16 cellular contexts compared by ENCODE assay signal in genomic region chr9:16769291-16769690, GRCh38.
A peak's percentile ranks its signal among the peaks of the same experiment; 100 is the strongest.
DNase-seq lines count a peak whose midpoint lies in the region; ATAC-seq, FAIRE-seq and TF ChIP-seq lines count a peak whose summit lies in the region.
"Had no signal": no experiment of that assay in that cellular context is flagged by ENCODE, and none has a peak within 500 bp of the region (broad histone marks: within the 10 kb centered on the region; RNA-seq: fewer than 3 reads in every experiment).

No MANE protein-coding gene starts in this region.

- H4K20me1 ChIP-seq in H9 (ENCODE audit: control insufficient read depth, insufficient read depth, insufficient read length), result no peaks in the 10 kb centered on the region
- H4K20me1 ChIP-seq in GM12878 (ENCODE audit: control insufficient read depth, insufficient read depth), result no peaks in the 10 kb centered on the region

- no peak overlapping the region; a peak in 1 of 5 replicates for H3K4me3 Mint-ChIP-seq in H9
- H3K4me3 Mint-ChIP-seq in activated CD8-positive, alpha-beta memory T cell treated with anti-CD3 and anti-CD28 coated beads, Interleukin-2, amount 10 ng/mL, durations not matched to agents 7 days and 5 days, result no peak overlapping the region
- H3K4me3 Mint-ChIP-seq: CD4-positive, CD25-positive, alpha-beta regulatory T cell had no signal

- H3K79me2 ChIP-seq in H9 (ENCODE audit: insufficient read depth, low read length), result no peaks in the 10 kb centered on the region
- H3K79me2 ChIP-seq in GM12878 (ENCODE audit: control insufficient read depth, insufficient read depth, low read length), result no peaks in the 10 kb centered on the region

- no peaks in the 10 kb centered on the region for H3K27me3 Mint-ChIP-seq in H9 (ENCODE audit: low read depth)
- H3K27me3 Mint-ChIP-seq in activated CD8-positive, alpha-beta memory T cell treated with anti-CD3 and anti-CD28 coated beads, Interleukin-2, amount 10 ng/mL, durations not matched to agents 7 days and 5 days, result no peaks in the 10 kb centered on the region
- H3K27me3 Mint-ChIP-seq: CD4-positive, CD25-positive, alpha-beta regulatory T cell had no signal

- H3K4me2 ChIP-seq in H9 (ENCODE audit: insufficient read depth, insufficient read length, low read length) (no peak overlapping the region), GM12878 (ENCODE audit: control insufficient read depth, insufficient read depth) (no peak overlapping the region), neuronal stem cell (ENCODE audit: insufficient read depth, low read length, poor library complexity, severe bottlenecking) (no peak overlapping the region)
- H3K4me2 ChIP-seq: BLaER1 treated with 17β-estradiol and CSF1 and Interleukin-3, amounts not matched to agents 10 nM and 100 nM had no signal

- H3K79me1 ChIP-seq in H9 (ENCODE audit: insufficient read depth, low read depth, low read length, poor library complexity, severe bottlenecking) (no peaks in the 10 kb centered on the region), neuronal stem cell (ENCODE audit: low read depth, low read length) (no peaks in the 10 kb centered on the region)

- H3K4me3 ChIP-seq in GM12878 (no peak overlapping the region), iPS DF 6.9 (ENCODE audit: low read length) (no peak overlapping the region), neuronal stem cell (ENCODE audit: low read length in 2 of 2) (no peak overlapping the region)
- H3K4me3 ChIP-seq: BLaER1 treated with 17β-estradiol and CSF1 and Interleukin-3, amounts not matched to agents 10 nM and 100 nM had no signal

- H3K27me3 ChIP-seq in H9 (ENCODE audit: insufficient read depth, low read length) (no peaks in the 10 kb centered on the region), GM12878 (replicated peaks in 1 of 2; ENCODE audit: control insufficient read depth in 2 of 2, insufficient read depth in 2 of 2, low read length in 1 of 2) (no peaks in the 10 kb centered on the region), iPS DF 6.9 (ENCODE audit: control insufficient read depth, insufficient read depth, low read length) (no peaks in the 10 kb centered on the region), neuronal stem cell (ENCODE audit: control insufficient read depth in 3 of 3, insufficient read depth in 3 of 3, low read depth in 1 of 3, low read length in 3 of 3) (no peaks in the 10 kb centered on the region)
- H3K27me3 ChIP-seq: BLaER1 treated with 17β-estradiol and CSF1 and Interleukin-3, amounts not matched to agents 10 nM and 100 nM had no signal

- RAD21 ChIA-PET in GM12878 (lab: Charles Lee; ENCODE audit: unreplicated experiment), result no interaction called here

- no peaks in the 10 kb centered on the region for H3K9me3 ChIP-seq in H9 (ENCODE audit: control insufficient read depth, low read depth, low read length)
- H3K9me3 ChIP-seq in GM12878 (replicated peaks; ENCODE audit: control insufficient read depth, insufficient read depth, low read length), result no peaks in the 10 kb centered on the region
- no peaks in the 10 kb centered on the region for H3K9me3 ChIP-seq in iPS DF 6.9 (ENCODE audit: control insufficient read depth, insufficient read depth, low read length)
- no peaks in the 10 kb centered on the region for H3K9me3 ChIP-seq in neuronal stem cell (replicated peaks in 1 of 2; ENCODE audit: control insufficient read depth in 2 of 2, insufficient read depth in 1 of 2, low read depth in 1 of 2, low read length in 2 of 2)
- H3K9me3 ChIP-seq: BLaER1 treated with 17β-estradiol and CSF1 and Interleukin-3, amounts not matched to agents 10 nM and 100 nM had no signal

- H2BK5ac ChIP-seq in H9 (ENCODE audit: insufficient read length, low read length) (no peak overlapping the region), neuronal stem cell (ENCODE audit: low read length) (no peak overlapping the region)

- FAIRE-seq in GM12878 (lab: Jason Lieb, UNC), result no peak
- FAIRE-seq: GM12892, HTR-8/SVneo had no signal

- ATAC-seq in GM12878, result no peak
- ATAC-seq in sciatic nerve, result no peak
- ATAC-seq in HG03460 (IDR thresholded peaks at IDR 0.05; ENCODE audit: unreplicated experiment), result no peak
- ATAC-seq in activated CD8-positive, alpha-beta memory T cell treated with anti-CD3 and anti-CD28 coated beads, Interleukin-2, amount 10 ng/mL, durations not matched to agents 7 days and 5 days, result no peak

- H3K9ac ChIP-seq in H9 (ENCODE audit: extremely low read depth, insufficient read length, low read length) (no peak overlapping the region), GM12878 (ENCODE audit: control insufficient read depth, insufficient read depth, low read length) (no peak overlapping the region), neuronal stem cell (ENCODE audit: low read depth, low read length, poor library complexity) (no peak overlapping the region)
- H3K9ac ChIP-seq: BLaER1 treated with 17β-estradiol and CSF1 and Interleukin-3, amounts not matched to agents 10 nM and 100 nM had no signal

- H4K5ac ChIP-seq in H9 (ENCODE audit: insufficient read length, low read depth, low read length), result no peak overlapping the region

- no peaks in the 10 kb centered on the region for H3K36me3 ChIP-seq in GM12878 (ENCODE audit: control insufficient read depth in 2 of 2, insufficient read depth in 2 of 2, low read length in 1 of 2)
- H3K36me3 ChIP-seq in iPS DF 6.9 (ENCODE audit: control insufficient read depth, insufficient read depth, low read length), result no peaks in the 10 kb centered on the region
- H3K36me3 ChIP-seq in neuronal stem cell (replicated peaks in 1 of 2; ENCODE audit: control insufficient read depth in 2 of 2, insufficient read depth in 2 of 2, low read length in 2 of 2), result no peaks in the 10 kb centered on the region
- H3K36me3 ChIP-seq: BLaER1 treated with 17β-estradiol and CSF1 and Interleukin-3, amounts not matched to agents 10 nM and 100 nM had no signal

- H3K23ac ChIP-seq in H9 (ENCODE audit: insufficient read length, low read depth, low read length) (no peak overlapping the region), neuronal stem cell (ENCODE audit: low read depth, low read length, poor library complexity) (no peak overlapping the region)

- H3K4me1 ChIP-seq in H9 (ENCODE audit: insufficient read depth, low read length) (peaks cover 7% of the 10 kb centered on the region; the same call in 1 of the 2 replicates), GM12878 (ENCODE audit: control insufficient read depth, insufficient read depth, low read length) (no peaks in the 10 kb centered on the region), iPS DF 6.9 (ENCODE audit: control insufficient read depth, insufficient read depth, low read length) (peaks cover 7% of the 10 kb centered on the region), neuronal stem cell (ENCODE audit: control insufficient read depth in 2 of 2, insufficient read depth in 1 of 2, low read depth in 1 of 2, low read length in 2 of 2) (peaks cover 0 to 11% of the 10 kb centered on the region in 2 donors)
- H3K4me1 ChIP-seq: BLaER1 treated with 17β-estradiol and CSF1 and Interleukin-3, amounts not matched to agents 10 nM and 100 nM had no signal

- H3K14ac ChIP-seq in H9 (ENCODE audit: insufficient read depth, low read length), result no peak overlapping the region
- H3K14ac ChIP-seq in neuronal stem cell (ENCODE audit: low read length), result no peak overlapping the region

- H2BK120ac ChIP-seq in H9 (ENCODE audit: low read depth, low read length, poor library complexity, severe bottlenecking), result no peak overlapping the region
- H2BK120ac ChIP-seq in neuronal stem cell (ENCODE audit: low read depth, low read length), result no peak overlapping the region

- peaks cover 69 to 70% of the 10 kb centered on the region in 2 experiments for H3K4me1 Mint-ChIP-seq in H9
- no peaks in the 10 kb centered on the region for H3K4me1 Mint-ChIP-seq in activated CD8-positive, alpha-beta memory T cell treated with anti-CD3 and anti-CD28 coated beads, Interleukin-2, amount 10 ng/mL, durations not matched to agents 7 days and 5 days
- H3K4me1 Mint-ChIP-seq: CD4-positive, CD25-positive, alpha-beta regulatory T cell had no signal

- H2AFZ ChIP-seq in H9 (ENCODE audit: low read length) (no peak overlapping the region), GM12878 (ENCODE audit: control insufficient read depth, low read depth, low read length) (no peak overlapping the region), neuronal stem cell (ENCODE audit: low read length) (no peak overlapping the region)

- TF ChIP-seq POLR2A in GM12878 (IDR thresholded peaks at IDR 0.05; ENCODE audit: low read depth, low read length), result no peak

- SMC1A ChIA-PET in GM12878 (lab: Charles Lee; ENCODE audit: uncharacterized antibody, unreplicated experiment), result no interaction called here

- POLR2A ChIA-PET in GM12878 (lab: Charles Lee), result interaction anchor here (0.5 kb wide), 1 partner anchor 571 kb away, joined by 3 read pairs; no protein-coding TSS in a partner anchor

- no peak overlapping the region for H3T11ph ChIP-seq in H9 (ENCODE audit: low read length)

- H3K4ac ChIP-seq in H9 (ENCODE audit: low read depth, low read length), result no peak overlapping the region
- H3K4ac ChIP-seq in neuronal stem cell (ENCODE audit: low read length), result no peak overlapping the region

- peaks cover 0 to 2% of the 10 kb centered on the region in 2 experiments; a peak in 2 of 5 replicates for H3K9me3 Mint-ChIP-seq in H9
- H3K9me3 Mint-ChIP-seq in activated CD8-positive, alpha-beta memory T cell treated with anti-CD3 and anti-CD28 coated beads, Interleukin-2, amount 10 ng/mL, durations not matched to agents 7 days and 5 days (ENCODE audit: low read depth), result peaks cover 10% of the 10 kb centered on the region

- no CpG with 5 or more reads among the region's 5 CpGs for WGBS in H9 (ENCODE audit: extremely low coverage, insufficient read length, low lambda C conversion rate)
- whole genome bisulfite sequencing in GM12878 (ENCODE audit: insufficient coverage, insufficient replicate concordance, low lambda C conversion rate, missing lambda C conversion rate), result 12% methylated on average over 5 of the region's 5 CpGs
- WGBS in iPS DF 6.9 (ENCODE audit: insufficient coverage, insufficient read length), result no CpG with 5 or more reads among the region's 5 CpGs
- no CpG with 5 or more reads among the region's 5 CpGs for WGBS in neuronal stem cell (ENCODE audit: extremely low coverage in 2 of 2, insufficient read length in 2 of 2, insufficient replicate concordance in 1 of 2), 2 donors

- H3K27ac ChIP-seq in H9 (ENCODE audit: insufficient read length, low read depth, low read length) (no peak overlapping the region), GM12878 (ENCODE audit: control insufficient read depth, insufficient read depth) (no peak overlapping the region), iPS DF 6.9 (ENCODE audit: low read length) (peak overlapping the region; percentile 50), neuronal stem cell (replicated peaks; ENCODE audit: low read length) (no peak overlapping the region)
- H3K27ac ChIP-seq: BLaER1 treated with 17β-estradiol and CSF1 and Interleukin-3, amounts not matched to agents 10 nM and 100 nM had no signal

- in situ Hi-C loops in GM12878 (cut with MboI), result no loop called here

- CTCF ChIA-PET in GM12878 (lab: Yijun Ruan, JAX), result interaction anchor here (0.7 kb wide), 1 partner anchor 90 kb away, joined by 3 read pairs; no protein-coding TSS in a partner anchor
- CTCF ChIA-PET in activated CD8-positive, alpha-beta memory T cell treated with anti-CD3 and anti-CD28 coated beads, Interleukin-2, amount 10 ng/mL, durations not matched to agents 7 days and 5 days (lab: Charles Lee), result no interaction called here

- H2BK20ac ChIP-seq in H9 (ENCODE audit: low read depth, low read length, poor library complexity, severe bottlenecking), result no peak overlapping the region

- H4K8ac ChIP-seq in H9 (replicated peaks; ENCODE audit: insufficient read length, low read depth, low read length) (no peak overlapping the region), neuronal stem cell (ENCODE audit: low read depth, low read length) (no peak overlapping the region)

- no TSS peak for BruUV-seq in GM12878 (replicated peaks; lab: Mats Ljungman, UMichigan)

- peaks cover under 1 to 11% (median 8%) of the 10 kb centered on the region in 3 experiments; a peak in 6 of 7 replicates for H3K36me3 Mint-ChIP-seq in H9 (ENCODE audit: insufficient read depth in 1 of 3, low read depth in 3 of 3)
- no peaks in the 10 kb centered on the region for H3K36me3 Mint-ChIP-seq in activated CD8-positive, alpha-beta memory T cell treated with anti-CD3 and anti-CD28 coated beads, Interleukin-2, amount 10 ng/mL, durations not matched to agents 7 days and 5 days
- H3K36me3 Mint-ChIP-seq: CD4-positive, CD25-positive, alpha-beta regulatory T cell had no signal

- H2BK15ac ChIP-seq in H9 (ENCODE audit: low read depth, low read length), result no peak overlapping the region
- H2BK15ac ChIP-seq in neuronal stem cell (ENCODE audit: low read length), result no peak overlapping the region

- H3K56ac ChIP-seq in H9 (ENCODE audit: insufficient read length, low read depth, low read length), result no peak overlapping the region

- peak overlapping the region; percentile 41 to 99 (median 73); a peak in 6 of 7 replicates for H3K27ac Mint-ChIP-seq in H9
- H3K27ac Mint-ChIP-seq in activated CD8-positive, alpha-beta memory T cell treated with anti-CD3 and anti-CD28 coated beads, Interleukin-2, amount 10 ng/mL, durations not matched to agents 7 days and 5 days, result no peak overlapping the region
- H3K27ac Mint-ChIP-seq: CD4-positive, CD25-positive, alpha-beta regulatory T cell had no signal

- DNase-seq in H9 (no peak), GM12878 (ENCODE audit: low read depth, low spot score) (no peak), iPS DF 6.9 (ENCODE audit: low read depth, low spot score) (no peak), neuronal stem cell (ENCODE audit: low spot score) (no peak), sciatic nerve (ENCODE audit: low spot score) (no peak)
- DNase-seq in activated CD4-positive, CD25-positive, alpha-beta regulatory T cell (lab: John Stamatoyannopoulos, UW), result no peak
- DNase-seq in activated CD8-positive, alpha-beta memory T cell treated with anti-CD3 and anti-CD28 coated beads, Interleukin-2, amount 10 ng/mL, durations not matched to agents 7 days and 5 days, result no peak
- DNase-seq: Calu3; CD4-positive, CD25-positive, alpha-beta regulatory T cell; DMS 273 treated with DMSO at 0.1 percent for 48 hours; IMR-90; KG1 had no signal

- intact Hi-C loops in GM12878 (cut with micrococcal nuclease; ENCODE audit: unreplicated experiment) (no loop called here), sciatic nerve (cut with DNase I) (no loop called here)

- TF ChIP-seq RAD21 in GM12878 (IDR thresholded peaks at IDR 0.05; ENCODE audit: insufficient read depth, low read depth, low read length), result no peak

- no peak for TF ChIP-seq CTCF in H9 (conservative IDR thresholded peaks at IDR 0.05)
- no peak for TF ChIP-seq CTCF in GM12878 (IDR thresholded peaks at IDR 0.05 in 2 of 3, conservative IDR thresholded peaks at IDR 0.05 in 1 of 3; ENCODE audit: control insufficient read depth in 2 of 3, extremely low read depth in 1 of 3, insufficient read depth in 1 of 3, low read depth in 3 of 3, low read length in 3 of 3)

- H3K23me2 ChIP-seq in H9 (ENCODE audit: insufficient read length, low read depth, low read length, poor library complexity, severe bottlenecking), result no peaks in the 10 kb centered on the region

- TF ChIP-seq EP300 in GM12878 (IDR thresholded peaks at IDR 0.05; ENCODE audit: borderline replicate concordance in 1 of 2, control insufficient read depth in 1 of 2, low read depth in 2 of 2, low read length in 2 of 2), result no peak

- H4K91ac ChIP-seq in H9 (ENCODE audit: insufficient read length, low read depth, low read length), result no peak overlapping the region
- no peak overlapping the region for H4K91ac ChIP-seq in neuronal stem cell (ENCODE audit: low read depth, low read length, poor library complexity)

- H2BK12ac ChIP-seq in H9 (ENCODE audit: insufficient read length, low read depth, low read length) (no peak overlapping the region), neuronal stem cell (ENCODE audit: low read length) (no peak overlapping the region)

- H3K18ac ChIP-seq in H9 (ENCODE audit: insufficient read length, low read depth, low read length) (no peak overlapping the region), neuronal stem cell (ENCODE audit: low read length) (peak overlapping the region; percentile 15)

- H2AK5ac ChIP-seq in H9 (ENCODE audit: insufficient read length, low read length) (no peak overlapping the region), neuronal stem cell (ENCODE audit: low read depth, low read length) (no peak overlapping the region)
